Comparison of ENCODE assay signal across 2 cellular contexts in the genomic region with DNA sequence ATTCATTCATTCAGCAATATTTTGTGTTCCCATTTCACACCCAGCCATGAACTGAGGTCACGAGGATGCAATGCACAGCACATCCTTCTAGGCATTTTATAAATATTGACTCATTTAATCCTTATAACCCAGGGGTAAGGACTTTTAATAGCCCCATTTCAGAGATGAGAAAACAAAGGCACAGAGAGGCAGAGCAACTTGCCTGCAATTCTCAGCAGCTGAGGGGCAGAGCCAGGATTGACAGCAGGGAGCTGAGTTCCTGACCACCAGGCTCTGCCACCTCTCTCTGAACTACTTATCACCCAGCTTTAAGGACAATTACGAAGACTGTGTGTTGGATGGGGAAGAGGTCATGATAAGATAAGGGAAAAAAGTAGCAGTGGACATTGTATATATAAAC.
A peak's percentile ranks its signal among the peaks of the same experiment; 100 is the strongest.
TF ChIP-seq lines count a peak whose summit lies in the region.

No MANE protein-coding gene starts in this region.

TF ChIP-seq in HepG2, 621 proteins besides CTCF, POLR2A, EP300 and RAD21:
- TF ChIP-seq ZNF24 (IDR thresholded peaks at IDR 0.05) (peak; percentile 48; the same call in 1 of the 2 replicates), MED13 (CRISPR knock-in tag; IDR thresholded peaks at IDR 0.05) (no peak), ZNF629 (CRISPR knock-in tag; conservative IDR thresholded peaks at IDR 0.05) (peak; percentile 55)

TF ChIP-seq in H1, 55 proteins besides CTCF, POLR2A, EP300 and RAD21:
- TF ChIP-seq KDM1A (IDR thresholded peaks at IDR 0.05; ENCODE audit: borderline replicate concordance, low read length): peak; percentile 87
- TF ChIP-seq SRF (IDR thresholded peaks at IDR 0.05; ENCODE audit: low read depth, low read length): no peak
- peak in 1 of 2 experiments; percentile 56; a peak in 1 of 4 replicates for TF ChIP-seq HDAC2 (IDR thresholded peaks at IDR 0.05; ENCODE audit: borderline replicate concordance in 1 of 2, low read depth in 2 of 2, low read length in 2 of 2)
